1 cellular context compared by ENCODE assay signal in genomic region chr5:32584651-32585050, GRCh38.
TF ChIP-seq lines count a peak whose summit lies in the region.

No MANE protein-coding gene starts in this region.

TF ChIP-seq in GM12878, 131 proteins besides CTCF, POLR2A, EP300 and RAD21:
- TF ChIP-seq CUX1 (IDR thresholded peaks at IDR 0.05; ENCODE audit: insufficient replicate concordance, low read depth, low read length) (no peak), MTA2 (IDR thresholded peaks at IDR 0.05; ENCODE audit: low read depth) (no peak), HDAC6 (IDR thresholded peaks at IDR 0.05; ENCODE audit: unreplicated experiment) (no peak)
